Comparison of ENCODE assay signal across 18 cellular contexts in genomic region chr21:23394458-23394857, GRCh38.
DNase-seq lines count a peak whose midpoint lies in the region; ATAC-seq and TF ChIP-seq lines count a peak whose summit lies in the region.
"Had no signal": no experiment of that assay in that cellular context is flagged by ENCODE, and none has a peak within 500 bp of the region (broad histone marks: within the 10 kb centered on the region; RNA-seq: fewer than 3 reads in every experiment).

No MANE protein-coding gene starts in this region.

- no peak overlapping the region for H3K27ac Mint-ChIP-seq in endodermal cell
- H3K27ac Mint-ChIP-seq: CD14-positive monocyte, IgD-negative memory B cell had no signal

- no peaks in the 10 kb centered on the region for H3K4me1 ChIP-seq in A673 (ENCODE audit: insufficient read depth, low read length, poor library complexity, severe bottlenecking)
- H3K4me1 ChIP-seq in DND-41 (ENCODE audit: insufficient read depth, low read length), result no peaks in the 10 kb centered on the region
- no peaks in the 10 kb centered on the region for H3K4me1 ChIP-seq in PC-3 (ENCODE audit: insufficient read depth, low read length)
- H3K4me1 ChIP-seq in endodermal cell (ENCODE audit: control insufficient read depth, insufficient read depth, low read length), result no peaks in the 10 kb centered on the region

- H3K9me3 ChIP-seq in A673 (ENCODE audit: low read depth, low read length, poor library complexity, severe bottlenecking), result no peaks in the 10 kb centered on the region
- no peaks in the 10 kb centered on the region for H3K9me3 ChIP-seq in DND-41 (ENCODE audit: insufficient read depth, low read length, severe bottlenecking)
- H3K9me3 ChIP-seq in PC-3 (ENCODE audit: low read length), result no peaks in the 10 kb centered on the region
- H3K9me3 ChIP-seq in endodermal cell (ENCODE audit: control insufficient read depth, low read length), result no peaks in the 10 kb centered on the region

- H3K27me3 ChIP-seq in A673 (replicated peaks; ENCODE audit: insufficient read depth, low read depth, low read length, poor library complexity) (no peaks in the 10 kb centered on the region), DND-41 (ENCODE audit: insufficient read depth, low read length, poor library complexity) (no peaks in the 10 kb centered on the region), PC-3 (ENCODE audit: low read length) (no peaks in the 10 kb centered on the region), endodermal cell (ENCODE audit: control insufficient read depth, insufficient read depth, low read length, poor library complexity, severe bottlenecking) (no peaks in the 10 kb centered on the region)

- DNase-seq in A673 (ENCODE audit: low spot score) (peak; percentile 3), DND-41 (no peak), PC-3 (peak; percentile 25), endodermal cell (no peak), left colon (no peak)
- DNase-seq in activated naive CD4-positive, alpha-beta T cell (lab: John Stamatoyannopoulos, UW), result no peak
- DNase-seq: AML-193, NCI-H1092, NCI-H1436, NCI-H187 treated with DMSO at 0.1 percent for 48 hours, NCI-H2107, NCI-H510A, RPMI8226, SHP77 treated with DMSO at 0.1 percent for 48 hours, T-helper 1 cell had no signal

- no peak overlapping the region for H3K27ac ChIP-seq in A673 (ENCODE audit: low read depth, low read length, poor library complexity, severe bottlenecking)
- no peak overlapping the region for H3K27ac ChIP-seq in DND-41 (ENCODE audit: low read length)
- H3K27ac ChIP-seq in PC-3 (ENCODE audit: low read length), result no peak overlapping the region
- no peak overlapping the region for H3K27ac ChIP-seq in endodermal cell (ENCODE audit: low read depth, low read length)

- H3K9ac ChIP-seq in DND-41 (ENCODE audit: low read depth, low read length), result no peak overlapping the region
- H3K9ac ChIP-seq in PC-3 (ENCODE audit: low read length), result no peak overlapping the region
- no peak overlapping the region for H3K9ac ChIP-seq in endodermal cell (ENCODE audit: extremely low read depth, low read length, poor library complexity, severe bottlenecking)

- 100% methylated on average over 1 of the region's 2 CpGs; no CpG with 5 or more reads in 1 of the 2 experiments for WGBS in endodermal cell (ENCODE audit: insufficient coverage in 1 of 2, insufficient read length in 1 of 2), 2 experiments

- no peak overlapping the region for H2AFZ ChIP-seq in DND-41 (ENCODE audit: low read depth, low read length)
- no peak overlapping the region for H2AFZ ChIP-seq in PC-3 (ENCODE audit: low read length)

- H3K79me2 ChIP-seq in DND-41 (ENCODE audit: insufficient read depth, low read length) (no peaks in the 10 kb centered on the region), PC-3 (ENCODE audit: low read length) (no peaks in the 10 kb centered on the region)

- H3K4me2 ChIP-seq in DND-41 (ENCODE audit: insufficient read depth, low read length), result no peak overlapping the region
- H3K4me2 ChIP-seq in PC-3 (ENCODE audit: low read length), result no peak overlapping the region

- BruUV-seq in A673 (replicated peaks; lab: Mats Ljungman, UMichigan) (no TSS peak), PC-3 (replicated peaks; lab: Mats Ljungman, UMichigan) (no TSS peak)

- POLR2A ChIA-PET in A673 (lab: Charles Lee; ENCODE audit: low non-redundant PET) (no interaction called here), PC-3 (lab: Charles Lee; ENCODE audit: unreplicated experiment) (no interaction called here)

- intact Hi-C loops in A673 (cut with micrococcal nuclease; ENCODE audit: unreplicated experiment) (loop anchor here (2.0 kb wide), 1 partner anchor 602 kb away; no protein-coding TSS in a partner anchor), PC-3 (cut with micrococcal nuclease) (loop anchor here (2.0 to 10.0 kb wide), 6 partner anchors 230 to 1470 kb away; no protein-coding TSS in a partner anchor), left colon (cut with DNase I, micrococcal nuclease) (no loop called here)

- H3K36me3 Mint-ChIP-seq in endodermal cell (ENCODE audit: low read depth), result no peaks in the 10 kb centered on the region
- H3K36me3 Mint-ChIP-seq: CD14-positive monocyte, IgD-negative memory B cell had no signal

- H3K36me3 ChIP-seq in A673 (ENCODE audit: insufficient read depth, low read length, poor library complexity, severe bottlenecking) (no peaks in the 10 kb centered on the region), DND-41 (ENCODE audit: insufficient read depth, low read length) (no peaks in the 10 kb centered on the region), PC-3 (ENCODE audit: low read depth, low read length) (no peaks in the 10 kb centered on the region), endodermal cell (ENCODE audit: control insufficient read depth, insufficient read depth, low read length) (no peaks in the 10 kb centered on the region)

- H4K20me1 ChIP-seq in DND-41 (ENCODE audit: insufficient read depth, low read length), result no peaks in the 10 kb centered on the region
- H4K20me1 ChIP-seq in PC-3 (ENCODE audit: low read length), result no peaks in the 10 kb centered on the region

- no peak overlapping the region for H3K4me3 Mint-ChIP-seq in endodermal cell
- H3K4me3 Mint-ChIP-seq: CD14-positive monocyte, IgD-negative memory B cell had no signal

- ATAC-seq in DND-41 (ENCODE audit: insufficient read depth, low read depth) (no peak), PC-3 (peak; percentile 40), left colon (no peak), GM19463 (IDR thresholded peaks at IDR 0.05; ENCODE audit: unreplicated experiment) (no peak)

- H3K4me1 Mint-ChIP-seq in endodermal cell, result peaks cover 5% of the 10 kb centered on the region
- H3K4me1 Mint-ChIP-seq: CD14-positive monocyte, IgD-negative memory B cell had no signal

- H3K9me2 ChIP-seq in PC-3 (replicated peaks; ENCODE audit: low read length), result no peaks in the 10 kb centered on the region

- H3K27me3 Mint-ChIP-seq in endodermal cell (ENCODE audit: insufficient read depth), result no peaks in the 10 kb centered on the region
- H3K27me3 Mint-ChIP-seq: IgD-negative memory B cell had no signal

- no peaks in the 10 kb centered on the region for H3F3A ChIP-seq in PC-3 (ENCODE audit: low read length, unreplicated experiment)

- no peaks in the 10 kb centered on the region for H3K9me3 Mint-ChIP-seq in endodermal cell
- H3K9me3 Mint-ChIP-seq: IgD-negative memory B cell had no signal

- H3K4me3 ChIP-seq in A673 (ENCODE audit: low read depth, low read length, poor library complexity, severe bottlenecking) (no peak overlapping the region), DND-41 (ENCODE audit: low read depth in 1 of 2, low read length in 2 of 2) (no peak overlapping the region), PC-3 (ENCODE audit: low read length) (no peak overlapping the region), endodermal cell (ENCODE audit: low read length) (no peak overlapping the region)

- CTCF ChIA-PET in A673 (lab: Charles Lee), result no interaction called here
- CTCF ChIA-PET in PC-3 (lab: Charles Lee), result interaction anchor here (0.6 to 0.8 kb wide), 3 partner anchors 81 to 574 kb away, joined by 3 to 6 read pairs (median 3); no protein-coding TSS in a partner anchor

- TF ChIP-seq CTCF in A673 (conservative IDR thresholded peaks at IDR 0.05; ENCODE audit: low read depth, low read length) (peak; percentile 47), DND-41 (IDR thresholded peaks at IDR 0.05; ENCODE audit: borderline replicate concordance, extremely low read depth, low read length, poor library complexity, severe bottlenecking) (peak; percentile 8), PC-3 (conservative IDR thresholded peaks at IDR 0.05; ENCODE audit: low read depth, low read length) (peak; percentile 61), endodermal cell (conservative IDR thresholded peaks at IDR 0.05) (peak; percentile 39)

Comparison
In these comparisons a context has a peak if more than half of its experiments do, and no peak if none do; other contexts are left out.
1. DNase-seq: peak in A673 (single experiment) and PC-3 (single experiment); none in DND-41 (single experiment), endodermal cell (single experiment), left colon (0 of 2) and activated naive CD4-positive, alpha-beta T cell (0 of 4).
2. CTCF ChIP-seq: peak in every context shown above with its lines; median percentile 61 in PC-3; 47 in A673; 39 in endodermal cell; 8 in DND-41.
3. intact Hi-C loops: an anchor here in A673 (2.0 kb wide) and PC-3 (2.0 to 10.0 kb wide); none called in left colon.